ENCODE assay signal across 13 cellular contexts in genomic region chr12:45509187-45509586, GRCh38.
A peak's percentile ranks its signal among the peaks of the same experiment; 100 is the strongest.
DNase-seq lines count a peak whose midpoint lies in the region; ATAC-seq and TF ChIP-seq lines count a peak whose summit lies in the region.
"Had no signal": no experiment of that assay in that cellular context is flagged by ENCODE, and none has a peak within 500 bp of the region (broad histone marks: within the 10 kb centered on the region; RNA-seq: fewer than 3 reads in every experiment).

No MANE protein-coding gene starts in this region.

- H3K27me3 ChIP-seq in mammary epithelial cell (ENCODE audit: insufficient read depth, low read length) = no peaks in the 10 kb centered on the region
- no peaks in the 10 kb centered on the region for H3K27me3 ChIP-seq in smooth muscle cell (ENCODE audit: low read depth)
- no peaks in the 10 kb centered on the region for H3K27me3 ChIP-seq in SJCRH30

- intact Hi-C loops in mammary epithelial cell (cut with micrococcal nuclease) (loop anchor here (1.0 kb wide), 1 partner anchor 8 kb away; no protein-coding TSS in a partner anchor), lower leg skin (cut with DNase I; ENCODE audit: low total_unique reads) (no loop called here)

- H3K36me3 ChIP-seq in mammary epithelial cell (ENCODE audit: insufficient read depth, low read length) (no peaks in the 10 kb centered on the region), smooth muscle cell (ENCODE audit: low read depth) (no peaks in the 10 kb centered on the region), SJCRH30 (no peaks in the 10 kb centered on the region)
- H3K36me3 ChIP-seq: prostate gland had no signal

- dilution Hi-C loops in mammary epithelial cell (cut with HindIII; ENCODE audit: low sequenced_read_pairs) = no loop called here

- no peaks in the 10 kb centered on the region for H3F3A ChIP-seq in smooth muscle cell (ENCODE audit: low read depth)

- H3K9ac ChIP-seq in mammary epithelial cell (ENCODE audit: insufficient read depth, low read length) (no peak overlapping the region), smooth muscle cell (ENCODE audit: low read depth) (no peak overlapping the region)

- no peaks in the 10 kb centered on the region for H3K79me2 ChIP-seq in mammary epithelial cell (ENCODE audit: insufficient read depth, low read length)
- no peaks in the 10 kb centered on the region for H3K79me2 ChIP-seq in smooth muscle cell (ENCODE audit: low read depth)

- CTCF ChIA-PET in mammary epithelial cell (lab: Charles Lee; ENCODE audit: low non-redundant PET) = no interaction called here

- TF ChIP-seq POLR2A in lower leg skin (IDR thresholded peaks at IDR 0.05) = no peak

- H3K4me2 ChIP-seq in mammary epithelial cell (ENCODE audit: insufficient read depth, low read depth, low read length) (no peak overlapping the region), smooth muscle cell (no peak overlapping the region)

- no peaks in the 10 kb centered on the region for H3K9me3 ChIP-seq in mammary epithelial cell (replicated peaks; ENCODE audit: insufficient read depth, low read length)
- H3K9me3 ChIP-seq in smooth muscle cell (replicated peaks; ENCODE audit: low read depth) = no peaks in the 10 kb centered on the region
- no peaks in the 10 kb centered on the region for H3K9me3 ChIP-seq in SJCRH30 (replicated peaks)
- H3K9me3 ChIP-seq: prostate gland had no signal

- 47% methylated on average over 1 of the region's 2 CpGs for WGBS in mammary epithelial cell (ENCODE audit: low coverage, missing lambda C conversion rate)
- 93% methylated on average over 2 of the region's 2 CpGs for WGBS in smooth muscle cell (ENCODE audit: low lambda C conversion rate)
- 70 to 77% methylated on average over 2 of the region's 2 CpGs for whole genome bisulfite sequencing in lower leg skin, 2 donors

- no TSS peak for BruUV-seq in mammary epithelial cell (replicated peaks; lab: Mats Ljungman, UMichigan)

- DNase-seq in GM12864 (ENCODE audit: low read depth) = peak; percentile 7
- DNase-seq in NCI-H69 (lab: John Stamatoyannopoulos, UW) = peak; percentile 36
- peak; percentile 48 for DNase-seq in mammary epithelial cell
- no peak for DNase-seq in smooth muscle cell (lab: John Stamatoyannopoulos, UW; ENCODE audit: unreplicated experiment)
- DNase-seq in SJCRH30 = no peak
- DNase-seq in lower leg skin (ENCODE audit: low spot score in 2 of 2) = no peak
- DNase-seq: DMS79; effector CD8-positive, alpha-beta T cell; NCI-H2107; stimulated activated CD4-positive, alpha-beta T cell treated with anti-CD3 and anti-CD28 coated beads, Interleukin-2, amount 100 ng/mL, for 24 hours had no signal

- ATAC-seq in GM21423 (IDR thresholded peaks at IDR 0.05; ENCODE audit: unreplicated experiment) (peak; percentile 87), GM19397 (IDR thresholded peaks at IDR 0.05; ENCODE audit: unreplicated experiment) (no peak)

- H3K4me3 ChIP-seq in GM12864 (ENCODE audit: low read depth, low read length) (no peak overlapping the region), mammary epithelial cell (replicated peaks in 1 of 3; ENCODE audit: insufficient read depth in 1 of 3, low read depth in 2 of 3, low read length in 3 of 3) (no peak overlapping the region), smooth muscle cell (no peak overlapping the region), SJCRH30 (no peak overlapping the region), lower leg skin (ENCODE audit: low read depth, poor library complexity, severe bottlenecking) (no peak overlapping the region)
- H3K4me3 ChIP-seq: prostate gland had no signal

- H2AFZ ChIP-seq in mammary epithelial cell (ENCODE audit: low read depth, low read length) (no peak overlapping the region), smooth muscle cell (ENCODE audit: low read depth) (no peak overlapping the region)

- in situ Hi-C loops in mammary epithelial cell (cut with MboI; ENCODE audit: low sequenced_read_pairs in 2 of 2) = loop anchor here in 1 of 2 donors (25.0 kb wide), 1 partner anchor 347 kb away; no protein-coding TSS in a partner anchor

- no peaks in the 10 kb centered on the region for H4K20me1 ChIP-seq in mammary epithelial cell (ENCODE audit: insufficient read depth, low read length)
- no peaks in the 10 kb centered on the region for H4K20me1 ChIP-seq in smooth muscle cell (ENCODE audit: low read depth)

- TF ChIP-seq CTCF in GM12864 (IDR thresholded peaks at IDR 0.05; ENCODE audit: low read depth, low read length, missing control alignments) (no peak), mammary epithelial cell (conservative IDR thresholded peaks at IDR 0.05 in 1 of 2, IDR thresholded peaks at IDR 0.05 in 1 of 2; ENCODE audit: extremely low read depth in 1 of 2, insufficient read depth in 1 of 2, low read depth in 1 of 2, low read length in 2 of 2) (no peak), smooth muscle cell (IDR thresholded peaks at IDR 0.05; ENCODE audit: borderline replicate concordance, insufficient read depth, poor library complexity, severe bottlenecking) (no peak), lower leg skin (IDR thresholded peaks at IDR 0.05) (no peak)

- H3K4me1 ChIP-seq in mammary epithelial cell (ENCODE audit: insufficient read depth, low read length) (peaks cover 3% of the 10 kb centered on the region), smooth muscle cell (ENCODE audit: low read depth) (no peaks in the 10 kb centered on the region), SJCRH30 (no peaks in the 10 kb centered on the region)
- H3K4me1 ChIP-seq: prostate gland had no signal

- H3K27ac ChIP-seq in mammary epithelial cell (ENCODE audit: insufficient read depth, low read depth, low read length) (no peak overlapping the region), smooth muscle cell (ENCODE audit: low read depth) (no peak overlapping the region), SJCRH30 (no peak overlapping the region)
- H3K27ac ChIP-seq: prostate gland had no signal

Comparison
In these comparisons a context has a peak if more than half of its experiments do, and no peak if none do; other contexts are left out.
1. DNase-seq: peak in GM12864 (single experiment), NCI-H69 (single experiment) and mammary epithelial cell (single experiment); none in smooth muscle cell (single experiment), SJCRH30 (0 of 2) and lower leg skin (0 of 2).